Comparison of ENCODE assay signal across 28 cellular contexts in the genomic region with DNA sequence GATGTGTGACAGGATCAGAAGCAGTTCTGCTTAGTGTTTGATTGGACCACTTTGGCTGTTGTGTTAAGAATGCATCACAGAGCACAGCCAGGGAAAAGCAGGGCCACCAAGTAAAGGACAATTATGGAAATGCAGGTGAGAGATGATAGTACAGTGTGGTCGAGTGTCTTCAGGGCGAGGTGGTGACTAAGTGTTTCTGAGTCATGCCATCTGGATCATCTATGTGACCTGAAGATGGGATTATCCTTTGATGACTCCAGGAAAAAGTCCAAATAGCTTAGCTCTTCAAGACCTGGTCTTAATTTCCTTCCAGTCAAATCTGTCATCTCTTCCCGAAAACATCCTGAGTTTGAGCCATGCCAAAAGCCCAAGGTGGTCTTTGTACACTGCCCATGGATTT.
DNase-seq lines count a peak whose midpoint lies in the region; ATAC-seq and TF ChIP-seq lines count a peak whose summit lies in the region.
"Had no signal": no experiment of that assay in that cellular context is flagged by ENCODE, and none has a peak within 500 bp of the region (broad histone marks: within the 10 kb centered on the region; RNA-seq: fewer than 3 reads in every experiment).

No MANE protein-coding gene starts in this region.

- H4K91ac ChIP-seq in trophoblast cell (ENCODE audit: low read depth, low read length) = no peak overlapping the region

- no peak for TF ChIP-seq CTCF in prostate gland (IDR thresholded peaks at IDR 0.05)

- H3K4me3 ChIP-seq in trophoblast cell (ENCODE audit: low read depth, low read length) (no peak overlapping the region), prostate gland (no peak overlapping the region)
- H3K4me3 ChIP-seq: coronary artery, heart right ventricle, lung, right lobe of liver, SK-N-MC, testis, uterus had no signal

- H4K12ac ChIP-seq in trophoblast cell (ENCODE audit: low read depth, low read length) = no peak overlapping the region

- DNase-seq in A172 (ENCODE audit: low spot score) = peak; percentile 61
- DNase-seq in DMS53 treated with DMSO at 0.1 percent for 48 hours (lab: John Stamatoyannopoulos, UW; ENCODE audit: unreplicated experiment) = peak; percentile 6
- DNase-seq in HT1080 (ENCODE audit: low read depth) = peak; percentile 37
- DNase-seq in trophoblast cell = no peak
- DNase-seq in prostate gland (ENCODE audit: low spot score) = no peak
- DNase-seq: activated CD4-positive, alpha-beta T cell treated with anti-CD3 and anti-CD28 coated beads, Interleukin-2, amount 50 U/mL, for 4 hours; activated gamma-delta T cell treated with Interleukin-2 at 50 U/mL for 16 hours; activated T-cell treated with anti-CD3 and anti-CD28 coated beads, Interleukin-2, amount 50 U/mL, for 48 hours; caudate nucleus; CD8-positive, alpha-beta memory T cell; DMS 273 treated with DMSO at 0.1 percent for 48 hours; effector memory CD4-positive, alpha-beta T cell; GOT3; heart right ventricle; naive thymus-derived CD8-positive, alpha-beta T cell; NCI-H1436 treated with DMSO at 0.1 percent for 48 hours; NCI-H2107; right lobe of liver; stimulated activated CD8-positive, alpha-beta memory T cell treated with anti-CD3 and anti-CD28 coated beads, Interleukin-4, amount 100 ng/mL, for 48 hours; T-helper 17 cell; testis; uterus had no signal

- no peak overlapping the region for H3K18ac ChIP-seq in trophoblast cell (ENCODE audit: low read length)

- H2BK12ac ChIP-seq in trophoblast cell (ENCODE audit: low read length) = no peak overlapping the region

- ATAC-seq in esophagus mucosa (peak; percentile 49), HG03175 (IDR thresholded peaks at IDR 0.05; ENCODE audit: unreplicated experiment) (no peak), GM19023 (IDR thresholded peaks at IDR 0.05; ENCODE audit: unreplicated experiment) (no peak)
- ATAC-seq: heart right ventricle; naive thymus-derived CD8-positive, alpha-beta T cell; right lobe of liver; T-helper 17 cell had no signal

- no peak overlapping the region for H3K23ac ChIP-seq in trophoblast cell (ENCODE audit: low read length)

- H3K14ac ChIP-seq in trophoblast cell (ENCODE audit: low read length) = no peak overlapping the region

- no peaks in the 10 kb centered on the region for H3K79me1 ChIP-seq in trophoblast cell (ENCODE audit: low read length)

- no peak overlapping the region for H2BK5ac ChIP-seq in trophoblast cell (ENCODE audit: low read depth, low read length, poor library complexity)

- H3K36me3 ChIP-seq in trophoblast cell (ENCODE audit: control insufficient read depth in 1 of 2, insufficient read depth in 2 of 2, low read length in 2 of 2) = no peaks in the 10 kb centered on the region
- H3K36me3 ChIP-seq in prostate gland = no peaks in the 10 kb centered on the region
- H3K36me3 ChIP-seq: heart right ventricle, right lobe of liver, uterus had no signal

- no peaks in the 10 kb centered on the region for H3K4me1 ChIP-seq in trophoblast cell (ENCODE audit: control insufficient read depth in 1 of 2, insufficient read depth in 2 of 2, low read length in 2 of 2)
- H3K4me1 ChIP-seq in prostate gland (replicated peaks) = no peaks in the 10 kb centered on the region
- H3K4me1 ChIP-seq: heart right ventricle, right lobe of liver, testis, uterus had no signal

- no peak overlapping the region for H3K4ac ChIP-seq in trophoblast cell (ENCODE audit: low read depth, low read length)

- H4K8ac ChIP-seq in trophoblast cell (ENCODE audit: low read depth, low read length) = no peak overlapping the region

- no peak overlapping the region for H3K9ac ChIP-seq in trophoblast cell (ENCODE audit: low read length)

- H3K27me3 ChIP-seq in trophoblast cell (ENCODE audit: insufficient read depth, low read length) = no peaks in the 10 kb centered on the region
- no peaks in the 10 kb centered on the region for H3K27me3 ChIP-seq in prostate gland (replicated peaks; ENCODE audit: insufficient read depth)
- H3K27me3 ChIP-seq: heart right ventricle, right lobe of liver, testis, uterus had no signal

- H2AFZ ChIP-seq in trophoblast cell (ENCODE audit: insufficient read depth, low read length, poor library complexity) = no peak overlapping the region

- H3K79me2 ChIP-seq in trophoblast cell (ENCODE audit: control insufficient read depth, insufficient read depth, low read length, poor library complexity) = no peaks in the 10 kb centered on the region

- no CpG with 5 or more reads among the region's 3 CpGs for WGBS in trophoblast cell (ENCODE audit: extremely low coverage, insufficient coverage, insufficient read length)
- WGBS in prostate gland = 77% methylated on average over 3 of the region's 3 CpGs

- H2BK120ac ChIP-seq in trophoblast cell (ENCODE audit: insufficient read depth, low read length, poor library complexity) = no peak overlapping the region

- no peak overlapping the region for H2AK5ac ChIP-seq in trophoblast cell (ENCODE audit: low read length)

- H3K9me3 ChIP-seq in trophoblast cell (ENCODE audit: insufficient read depth, low read depth, low read length) (no peaks in the 10 kb centered on the region), prostate gland (no peaks in the 10 kb centered on the region)
- H3K9me3 ChIP-seq: right lobe of liver, testis, uterus had no signal

- H3K4me2 ChIP-seq in trophoblast cell (ENCODE audit: low read length) = no peak overlapping the region

- intact Hi-C loops in prostate gland (cut with DNase I) = no loop called here

- H3K27ac ChIP-seq in trophoblast cell (ENCODE audit: low read depth, low read length) = no peak overlapping the region
- H3K27ac ChIP-seq in prostate gland = no peak overlapping the region
- H3K27ac ChIP-seq: coronary artery, heart right ventricle, right lobe of liver, SK-N-MC, testis, uterus had no signal

- no peak for TF ChIP-seq POLR2A in prostate gland (IDR thresholded peaks at IDR 0.05)

Comparison
In these comparisons a context has a peak if more than half of its experiments do, and no peak if none do; other contexts are left out.
1. DNase-seq: peak in A172 (single experiment), DMS53 treated with DMSO at 0.1 percent for 48 hours (single experiment) and HT1080 (single experiment); none in trophoblast cell (0 of 2) and prostate gland (single experiment).